ENCODE assay signal across 16 cellular contexts in genomic region chr3:150620002-150620689, GRCh38. TPM values are rescaled to one million over a fixed set of nuclear protein-coding genes. Genes with fewer than 3 reads are reported as not detected.
A peak's percentile ranks its signal among the peaks of the same experiment; 100 is the strongest.
DNase-seq lines count a peak whose midpoint lies in the region; ATAC-seq and TF ChIP-seq lines count a peak whose summit lies in the region.
"Had no signal": no experiment of that assay in that cellular context is flagged by ENCODE, and none has a peak within 500 bp of the region (broad histone marks: within the 10 kb centered on the region; RNA-seq: fewer than 3 reads in every experiment).

No MANE protein-coding gene starts in this region.

- no peak overlapping the region for H2BK5ac ChIP-seq in trophoblast cell (ENCODE audit: low read depth, low read length, poor library complexity)

- H3K79me2 ChIP-seq in trophoblast cell (ENCODE audit: control insufficient read depth, insufficient read depth, low read length, poor library complexity): no peaks in the 10 kb centered on the region

- H3K23ac ChIP-seq in trophoblast cell (ENCODE audit: low read length): no peak overlapping the region

- H2AK5ac ChIP-seq in trophoblast cell (ENCODE audit: low read length): no peak overlapping the region

- peak overlapping the region; percentile 9 for H3K27ac Mint-ChIP-seq in T-helper 1 cell treated with Interleukin-12 subunit alpha and Interleukin-12 subunit beta and Interleukin-4 antibody, amounts not matched to agents 30 μg/mL and 1 μg/mL, for 36 hours
- H3K27ac Mint-ChIP-seq in activated naive CD8-positive, alpha-beta T cell treated with anti-CD3 and anti-CD28 coated beads, Interleukin-2, amount 50 U/mL, for 24 hours: no peak overlapping the region
- no peak overlapping the region for H3K27ac Mint-ChIP-seq in activated naive CD8-positive, alpha-beta T cell treated with anti-CD3 and anti-CD28 coated beads for 36 hours
- H3K27ac Mint-ChIP-seq in T-helper 17 cell: peak overlapping the region; percentile 43
- H3K27ac Mint-ChIP-seq: B cell had no signal

- H3K27ac ChIP-seq in trophoblast cell (ENCODE audit: low read depth, low read length) (no peak overlapping the region), ascending aorta (no peak overlapping the region)
- H3K27ac ChIP-seq: 22Rv1, KMS-11 had no signal

- no peaks in the 10 kb centered on the region for H3K79me1 ChIP-seq in trophoblast cell (ENCODE audit: low read length)

- peak overlapping the region; percentile 21 for H3K4ac ChIP-seq in trophoblast cell (ENCODE audit: low read depth, low read length)

- no peak overlapping the region for H2BK120ac ChIP-seq in trophoblast cell (ENCODE audit: insufficient read depth, low read length, poor library complexity)

- H3K4me3 Mint-ChIP-seq in T-helper 1 cell treated with Interleukin-12 subunit alpha and Interleukin-12 subunit beta and Interleukin-4 antibody, amounts not matched to agents 30 μg/mL and 1 μg/mL, for 36 hours: no peak overlapping the region
- H3K4me3 Mint-ChIP-seq in activated naive CD8-positive, alpha-beta T cell treated with anti-CD3 and anti-CD28 coated beads, Interleukin-2, amount 50 U/mL, for 24 hours: no peak overlapping the region
- H3K4me3 Mint-ChIP-seq in activated naive CD8-positive, alpha-beta T cell treated with anti-CD3 and anti-CD28 coated beads for 36 hours: no peak overlapping the region
- H3K4me3 Mint-ChIP-seq in T-helper 17 cell: no peak overlapping the region
- H3K4me3 Mint-ChIP-seq: B cell had no signal

- ATAC-seq in activated naive CD8-positive, alpha-beta T cell treated with anti-CD3 and anti-CD28 coated beads, Interleukin-2, amount 50 U/mL, for 24 hours: peak; percentile 46
- no peak for ATAC-seq in T-helper 17 cell

- H3K9me3 ChIP-seq in T-helper 17 cell (ENCODE audit: control insufficient read depth, low read length, poor library complexity, severe bottlenecking) (no peaks in the 10 kb centered on the region), trophoblast cell (ENCODE audit: insufficient read depth, low read depth, low read length) (no peaks in the 10 kb centered on the region), ascending aorta (no peaks in the 10 kb centered on the region)

- no peaks in the 10 kb centered on the region for H3K27me3 Mint-ChIP-seq in T-helper 1 cell treated with Interleukin-12 subunit alpha and Interleukin-12 subunit beta and Interleukin-4 antibody, amounts not matched to agents 30 μg/mL and 1 μg/mL, for 36 hours (ENCODE audit: low read depth)
- no peaks in the 10 kb centered on the region for H3K27me3 Mint-ChIP-seq in activated naive CD8-positive, alpha-beta T cell treated with anti-CD3 and anti-CD28 coated beads, Interleukin-2, amount 50 U/mL, for 24 hours
- H3K27me3 Mint-ChIP-seq in activated naive CD8-positive, alpha-beta T cell treated with anti-CD3 and anti-CD28 coated beads for 36 hours: no peaks in the 10 kb centered on the region
- no peaks in the 10 kb centered on the region for H3K27me3 Mint-ChIP-seq in T-helper 17 cell
- H3K27me3 Mint-ChIP-seq: B cell; CD4-positive, CD25-positive, alpha-beta regulatory T cell had no signal

- no peak overlapping the region for H3K14ac ChIP-seq in trophoblast cell (ENCODE audit: low read length)

- H3K27me3 ChIP-seq in trophoblast cell (ENCODE audit: insufficient read depth, low read length) (no peaks in the 10 kb centered on the region), ascending aorta (no peaks in the 10 kb centered on the region)

- TF ChIP-seq CTCF in ascending aorta (IDR thresholded peaks at IDR 0.05): no peak

- no peak overlapping the region for H4K8ac ChIP-seq in trophoblast cell (ENCODE audit: low read depth, low read length)

- H4K91ac ChIP-seq in trophoblast cell (ENCODE audit: low read depth, low read length): no peak overlapping the region

- intact Hi-C loops in ascending aorta (cut with DNase I): no loop called here

- H3K9me3 Mint-ChIP-seq in T-helper 1 cell treated with Interleukin-12 subunit alpha and Interleukin-12 subunit beta and Interleukin-4 antibody, amounts not matched to agents 30 μg/mL and 1 μg/mL, for 36 hours: no peaks in the 10 kb centered on the region
- H3K9me3 Mint-ChIP-seq in activated naive CD8-positive, alpha-beta T cell treated with anti-CD3 and anti-CD28 coated beads, Interleukin-2, amount 50 U/mL, for 24 hours: no peaks in the 10 kb centered on the region
- H3K9me3 Mint-ChIP-seq in activated naive CD8-positive, alpha-beta T cell treated with anti-CD3 and anti-CD28 coated beads for 36 hours: peaks cover 2% of the 10 kb centered on the region

- H3K4me1 ChIP-seq in trophoblast cell (ENCODE audit: control insufficient read depth in 1 of 2, insufficient read depth in 2 of 2, low read length in 2 of 2) (no peaks in the 10 kb centered on the region), ascending aorta (peaks cover 0 to 12% of the 10 kb centered on the region in 2 donors)

- H3K36me3 ChIP-seq in trophoblast cell (ENCODE audit: control insufficient read depth in 1 of 2, insufficient read depth in 2 of 2, low read length in 2 of 2) (peaks cover 5 to 7% of the 10 kb centered on the region in 2 experiments), ascending aorta (peaks cover 0 to 6% of the 10 kb centered on the region in 2 donors)

- H4K12ac ChIP-seq in trophoblast cell (ENCODE audit: low read depth, low read length): no peak overlapping the region

- no peak overlapping the region for H3K18ac ChIP-seq in trophoblast cell (ENCODE audit: low read length)

- DNase-seq in T-helper 1 cell: no peak
- no peak for DNase-seq in activated naive CD8-positive, alpha-beta T cell treated with anti-CD3 and anti-CD28 coated beads, Interleukin-2, amount 50 U/mL, for 24 hours
- no peak for DNase-seq in activated naive CD8-positive, alpha-beta T cell treated with anti-CD3 and anti-CD28 coated beads for 36 hours
- DNase-seq in T-helper 17 cell: no peak
- DNase-seq in trophoblast cell: no peak
- no peak for DNase-seq in cerebellar nuclear complex (lab: John Stamatoyannopoulos, UW)
- DNase-seq in ascending aorta (ENCODE audit: low spot score in 2 of 2): no peak
- DNase-seq: CD4-positive, CD25-positive, alpha-beta regulatory T cell; HCEC 1CT; NCI-H1436; NCI-H2081; NCI-H748 treated with DMSO at 0.1 percent for 48 hours had no signal

- WGBS in trophoblast cell (ENCODE audit: extremely low coverage, insufficient coverage, insufficient read length): no CpG with 5 or more reads among the region's 7 CpGs

- peaks cover 23% of the 10 kb centered on the region for H3K36me3 Mint-ChIP-seq in T-helper 1 cell treated with Interleukin-12 subunit alpha and Interleukin-12 subunit beta and Interleukin-4 antibody, amounts not matched to agents 30 μg/mL and 1 μg/mL, for 36 hours (ENCODE audit: low read depth)
- H3K36me3 Mint-ChIP-seq in activated naive CD8-positive, alpha-beta T cell treated with anti-CD3 and anti-CD28 coated beads, Interleukin-2, amount 50 U/mL, for 24 hours (ENCODE audit: low read depth): peaks cover 38% of the 10 kb centered on the region
- H3K36me3 Mint-ChIP-seq in activated naive CD8-positive, alpha-beta T cell treated with anti-CD3 and anti-CD28 coated beads for 36 hours: peaks cover 28% of the 10 kb centered on the region
- peaks cover 2% of the 10 kb centered on the region for H3K36me3 Mint-ChIP-seq in T-helper 17 cell (ENCODE audit: low read depth)

- H2BK12ac ChIP-seq in trophoblast cell (ENCODE audit: low read length): no peak overlapping the region

- H3K9ac ChIP-seq in trophoblast cell (ENCODE audit: low read length): no peak overlapping the region
- H3K9ac ChIP-seq: KMS-11 had no signal

- H3K4me3 ChIP-seq in trophoblast cell (ENCODE audit: low read depth, low read length) (no peak overlapping the region), ascending aorta (no peak overlapping the region)

- H2AFZ ChIP-seq in trophoblast cell (ENCODE audit: insufficient read depth, low read length, poor library complexity): no peak overlapping the region

- peaks cover 11% of the 10 kb centered on the region for H3K4me1 Mint-ChIP-seq in T-helper 1 cell treated with Interleukin-12 subunit alpha and Interleukin-12 subunit beta and Interleukin-4 antibody, amounts not matched to agents 30 μg/mL and 1 μg/mL, for 36 hours (ENCODE audit: low read depth)
- H3K4me1 Mint-ChIP-seq in activated naive CD8-positive, alpha-beta T cell treated with anti-CD3 and anti-CD28 coated beads, Interleukin-2, amount 50 U/mL, for 24 hours: peaks cover 34% of the 10 kb centered on the region
- peaks cover 29% of the 10 kb centered on the region for H3K4me1 Mint-ChIP-seq in activated naive CD8-positive, alpha-beta T cell treated with anti-CD3 and anti-CD28 coated beads for 36 hours
- H3K4me1 Mint-ChIP-seq in T-helper 17 cell: peaks cover 27% of the 10 kb centered on the region

- H3K4me2 ChIP-seq in trophoblast cell (ENCODE audit: low read length): no peak overlapping the region
- H3K4me2 ChIP-seq: KMS-11 had no signal

RNA-seq across cellular contexts. Expression of gene SELENOT, which starts 17.0 kb away (rescaled TPM):
- total RNA-seq in activated naive CD8-positive, alpha-beta T cell treated with anti-CD3 and anti-CD28 coated beads for 36 hours: 100 to 1,000 TPM; 107 to 110 TPM
- total RNA-seq in T-helper 17 cell: 100 to 1,000 TPM in 1 of 2 donors, 10 to 100 TPM in 1; 85.2 to 104 TPM
- 176 and 185 TPM in 2 replicates for polyA plus RNA-seq in trophoblast cell (2013)
- 112 TPM for total RNA-seq in ascending aorta

Comparison
In these comparisons a context has a peak if more than half of its experiments do, and no peak if none do; other contexts are left out.
1. H3K27ac Mint-ChIP-seq: peak in T-helper 1 cell treated with Interleukin-12 subunit alpha and Interleukin-12 subunit beta and Interleukin-4 antibody, amounts not matched to agents 30 μg/mL and 1 μg/mL, for 36 hours (single experiment) and T-helper 17 cell (single experiment); none in activated naive CD8-positive, alpha-beta T cell treated with anti-CD3 and anti-CD28 coated beads, Interleukin-2, amount 50 U/mL, for 24 hours (single experiment) and activated naive CD8-positive, alpha-beta T cell treated with anti-CD3 and anti-CD28 coated beads for 36 hours (single experiment).